In genomic region chr10:92662852-92663251, GRCh38 we compare ENCODE assay signal across 1 cellular context.
A peak's percentile ranks its signal among the peaks of the same experiment; 100 is the strongest.
TF ChIP-seq lines count a peak whose summit lies in the region.

No MANE protein-coding gene starts in this region.

TF ChIP-seq in HEK293T, 16 proteins besides CTCF, POLR2A, EP300 and RAD21 (continued from another document):
- TF ChIP-seq, protein P1, sequence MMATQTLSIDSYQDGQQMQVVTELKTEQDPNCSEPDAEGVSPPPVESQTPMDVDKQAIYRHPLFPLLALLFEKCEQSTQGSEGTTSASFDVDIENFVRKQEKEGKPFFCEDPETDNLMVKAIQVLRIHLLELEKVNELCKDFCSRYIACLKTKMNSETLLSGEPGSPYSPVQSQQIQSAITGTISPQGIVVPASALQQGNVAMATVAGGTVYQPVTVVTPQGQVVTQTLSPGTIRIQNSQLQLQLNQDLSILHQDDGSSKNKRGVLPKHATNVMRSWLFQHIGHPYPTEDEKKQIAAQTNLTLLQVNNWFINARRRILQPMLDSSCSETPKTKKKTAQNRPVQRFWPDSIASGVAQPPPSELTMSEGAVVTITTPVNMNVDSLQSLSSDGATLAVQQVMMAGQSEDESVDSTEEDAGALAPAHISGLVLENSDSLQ (IDR thresholded peaks at IDR 0.05), result peak; percentile 40; the same call in 1 of the 2 replicates
- TF ChIP-seq ZNF384 (IDR thresholded peaks at IDR 0.05), result no peak
